ENCODE assay signal across 23 cellular contexts in genomic region chrX:56882581-56882980, GRCh38.
"Had no signal": no experiment of that assay in that cellular context is flagged by ENCODE, and none has a peak within 500 bp of the region (broad histone marks: within the 10 kb centered on the region; RNA-seq: fewer than 3 reads in every experiment).

No MANE protein-coding gene starts in this region.

- FAIRE-seq: endothelial cell of umbilical vein, islet of Langerhans, keratinocyte had no signal

- H3K9me3 ChIP-seq: colonic mucosa, esophagus muscularis mucosa, gastrocnemius medialis, lower lobe of right lung, mucosa of descending colon had no signal

- H3K27me3 Mint-ChIP-seq: dendritic cell treated with granulocyte-macrophage colony-stimulating factor and Interleukin-4, amounts not matched to agents 40 ng/mL and 50 ng/mL, for 4 days had no signal

- H3K27ac ChIP-seq: colonic mucosa, esophagus muscularis mucosa, foreskin keratinocyte, gastrocnemius medialis, heart right ventricle, left lung, lower lobe of right lung had no signal

- H3K4me3 Mint-ChIP-seq: dendritic cell treated with granulocyte-macrophage colony-stimulating factor and Interleukin-4, amounts not matched to agents 40 ng/mL and 50 ng/mL, for 4 days; mesothelial cell of epicardium; naive B cell had no signal

- H3K36me3 ChIP-seq: colonic mucosa, esophagus muscularis mucosa, gastrocnemius medialis, heart right ventricle, left lung, lower lobe of right lung had no signal

- H3K4me3 ChIP-seq: colonic mucosa, esophagus muscularis mucosa, gastrocnemius medialis, heart right ventricle, left lung, lower lobe of right lung, mucosa of descending colon had no signal

- H3K27me3 ChIP-seq: colonic mucosa, esophagus muscularis mucosa, foreskin keratinocyte had no signal

- H3K4me1 Mint-ChIP-seq: mesothelial cell of epicardium, naive B cell had no signal

- DNase-seq: colonic mucosa; cortex of kidney; effector CD4-positive, alpha-beta T cell; effector memory CD4-positive, alpha-beta T cell; foreskin keratinocyte; gastrocnemius medialis; glutamatergic neuron; head of caudate nucleus; heart right ventricle; hippocampal formation; left cardiac atrium; left lung; left ventricle myocardium superior; lower lobe of right lung; mesenchymal stem cell; mucosa of descending colon; naive B cell had no signal

- H3K4me1 ChIP-seq: colonic mucosa, esophagus muscularis mucosa, foreskin keratinocyte, gastrocnemius medialis, heart right ventricle, left lung, lower lobe of right lung had no signal

- ATAC-seq: foreskin keratinocyte, gastrocnemius medialis, heart right ventricle, left cardiac atrium, left lung, left ventricle myocardium superior, lower lobe of right lung, mucosa of descending colon had no signal

- H3K36me3 Mint-ChIP-seq: mesothelial cell of epicardium, naive B cell had no signal

- H3K27ac Mint-ChIP-seq: dendritic cell treated with granulocyte-macrophage colony-stimulating factor and Interleukin-4, amounts not matched to agents 40 ng/mL and 50 ng/mL, for 4 days; mesothelial cell of epicardium; naive B cell had no signal
